Comparison of ENCODE assay signal across 20 cellular contexts in genomic region chr7:150566572-150566971, GRCh38. TPM values are rescaled to one million over a fixed set of nuclear protein-coding genes. Genes with fewer than 3 reads are reported as not detected.
A peak's percentile ranks its signal among the peaks of the same experiment; 100 is the strongest.
DNase-seq lines count a peak whose midpoint lies in the region; ATAC-seq and TF ChIP-seq lines count a peak whose summit lies in the region.
"Had no signal": no experiment of that assay in that cellular context is flagged by ENCODE, and none has a peak within 500 bp of the region (broad histone marks: within the 10 kb centered on the region; RNA-seq: fewer than 3 reads in every experiment).

No MANE protein-coding gene starts in this region.

- peaks cover 0 to 15% (median 0%) of the 10 kb centered on the region in 12 donors for H3K9me3 ChIP-seq in heart left ventricle
- peaks cover 0 to 6% (median 2%) of the 10 kb centered on the region in 5 donors for H3K9me3 ChIP-seq in subcutaneous abdominal adipose tissue (ENCODE audit: control insufficient read depth in 5 of 5, low read length in 5 of 5)
- H3K9me3 ChIP-seq: HAP-1, MG63, suprapubic skin had no signal

- H3K9ac ChIP-seq in subcutaneous abdominal adipose tissue (ENCODE audit: low read length in 5 of 5), result no peak overlapping the region

- no peak for ATAC-seq in heart left ventricle
- ATAC-seq in left ventricle myocardium superior, result no peak
- ATAC-seq in activated CD8-positive, alpha-beta T cell treated with anti-CD3 and anti-CD28 coated beads, Interleukin-2, amount 10 ng/mL, durations not matched to agents 7 days and 5 days, result no peak

- in situ Hi-C loops in GM13977 (cut with MboI; ENCODE audit: low pct_unique_long_range_greater_than_20kb, low sequenced_read_pairs, unreplicated experiment), result no loop called here

- intact Hi-C loops in heart left ventricle (cut with DNase I) (loop anchor here in 4 of 10 donors (2.0 to 10.0 kb wide), 6 partner anchors 44 to 148 kb away; partner anchors contain the start of genes GIMAP8 (in 2 of the 4) and GIMAP1 (in 1 of the 4)), left ventricle myocardium superior (cut with micrococcal nuclease) (no loop called here)

- peak overlapping the region; percentile 90 for H3K27ac Mint-ChIP-seq in activated CD8-positive, alpha-beta T cell treated with anti-CD3 and anti-CD28 coated beads, Interleukin-2, amount 10 ng/mL, durations not matched to agents 7 days and 5 days
- H3K27ac Mint-ChIP-seq in immature natural killer cell, result peak overlapping the region; percentile 88 to 98 (median 94)
- H3K27ac Mint-ChIP-seq: nephron had no signal

- H3K27ac ChIP-seq in heart left ventricle (peak overlapping the region in 11 of 12 donors; percentile 4 to 93 (median 84)), subcutaneous abdominal adipose tissue (ENCODE audit: low read depth, low read length) (peak overlapping the region; percentile 87)
- H3K27ac ChIP-seq: HL-60, suprapubic skin, VCaP had no signal

- peak overlapping the region; percentile 88 for H3K4me3 Mint-ChIP-seq in activated CD8-positive, alpha-beta T cell treated with anti-CD3 and anti-CD28 coated beads, Interleukin-2, amount 10 ng/mL, durations not matched to agents 7 days and 5 days
- H3K4me3 Mint-ChIP-seq in immature natural killer cell, result peak overlapping the region; percentile 96 to 99 (median 98)
- H3K4me3 Mint-ChIP-seq: nephron had no signal

- POLR2A ChIA-PET in activated CD8-positive, alpha-beta T cell treated with anti-CD3 and anti-CD28 coated beads, Interleukin-2, amount 10 ng/mL, durations not matched to agents 7 days and 5 days (lab: Charles Lee), result interaction anchor here (0.6 to 5.1 kb wide), 21 partner anchors 10 to 189 kb away, joined by 3 to 73 read pairs (median 6); partner anchors contain the start of genes GIMAP2, GIMAP5, GIMAP6 and GIMAP7

- CTCF ChIA-PET in activated CD8-positive, alpha-beta T cell treated with anti-CD3 and anti-CD28 coated beads, Interleukin-2, amount 10 ng/mL, durations not matched to agents 7 days and 5 days (lab: Charles Lee), result interaction anchor here (0.7 to 4.8 kb wide), 13 partner anchors 14 to 189 kb away, joined by 3 to 60 read pairs (median 4); partner anchors contain the start of genes GIMAP1, GIMAP5, GIMAP7 and GIMAP8

- H3K36me3 Mint-ChIP-seq in activated CD8-positive, alpha-beta T cell treated with anti-CD3 and anti-CD28 coated beads, Interleukin-2, amount 10 ng/mL, durations not matched to agents 7 days and 5 days (ENCODE audit: low read depth), result peaks cover 57% of the 10 kb centered on the region
- peaks cover 35 to 58% (median 45%) of the 10 kb centered on the region in 3 donors for H3K36me3 Mint-ChIP-seq in immature natural killer cell

- H3K36me3 ChIP-seq in heart left ventricle (peaks cover 0 to 18% (median 12%) of the 10 kb centered on the region in 9 donors), subcutaneous abdominal adipose tissue (ENCODE audit: control insufficient read depth in 5 of 5, insufficient read depth in 5 of 5, low read length in 5 of 5) (peaks cover 0 to 13% (median 7%) of the 10 kb centered on the region in 5 donors)
- H3K36me3 ChIP-seq: HAP-1, MG63, suprapubic skin had no signal

- H3K27me3 ChIP-seq in heart left ventricle, result no peaks in the 10 kb centered on the region
- H3K27me3 ChIP-seq in subcutaneous abdominal adipose tissue (ENCODE audit: control insufficient read depth in 5 of 5, insufficient read depth in 4 of 5, low read length in 5 of 5), result no peaks in the 10 kb centered on the region
- H3K27me3 ChIP-seq: MG63, suprapubic skin had no signal

- TF ChIP-seq CTCF in heart left ventricle (IDR thresholded peaks at IDR 0.05) (no peak), GM13977 (IDR thresholded peaks at IDR 0.05; ENCODE audit: extremely low read depth, insufficient read depth, missing control alignments) (no peak)

- DNase-seq in heart left ventricle (no peak), left ventricle myocardium superior (no peak), immature natural killer cell (no peak), hepatic stellate cell (ENCODE audit: low spot score) (no peak), GM13977 (ENCODE audit: low spot score) (no peak), A172 (ENCODE audit: low spot score) (no peak)
- no peak for DNase-seq in activated CD8-positive, alpha-beta T cell treated with anti-CD3 and anti-CD28 coated beads, Interleukin-2, amount 10 ng/mL, durations not matched to agents 7 days and 5 days
- DNase-seq: EL; IMR-90; MG63; NCI-H2081; NCI-H510A; stimulated activated CD4-positive, alpha-beta T cell treated with anti-CD3 and anti-CD28 coated beads, Interleukin-4, amount 100 ng/mL, for 24 hours had no signal

- TF ChIP-seq POLR2A in heart left ventricle (IDR thresholded peaks at IDR 0.05), result no peak

- peaks cover 59% of the 10 kb centered on the region for H3K4me1 Mint-ChIP-seq in activated CD8-positive, alpha-beta T cell treated with anti-CD3 and anti-CD28 coated beads, Interleukin-2, amount 10 ng/mL, durations not matched to agents 7 days and 5 days (ENCODE audit: low read depth)
- H3K4me1 Mint-ChIP-seq in immature natural killer cell, result peaks cover 78 to 92% of the 10 kb centered on the region in 2 donors

- H3K4me3 ChIP-seq in heart left ventricle (peak overlapping the region in 6 of 12 donors; percentile 58 to 82 (median 70)), subcutaneous abdominal adipose tissue (ENCODE audit: low read depth in 1 of 5, low read length in 5 of 5) (peak overlapping the region in 1 of 5 donors; percentile 88)
- H3K4me3 ChIP-seq: HAP-1, MG63 had no signal

- H3K9me3 Mint-ChIP-seq in activated CD8-positive, alpha-beta T cell treated with anti-CD3 and anti-CD28 coated beads, Interleukin-2, amount 10 ng/mL, durations not matched to agents 7 days and 5 days (ENCODE audit: insufficient read depth), result peaks cover 11% of the 10 kb centered on the region
- H3K9me3 Mint-ChIP-seq in immature natural killer cell, result peaks cover 9 to 66% (median 45%) of the 10 kb centered on the region in 6 donors
- H3K9me3 Mint-ChIP-seq: nephron had no signal

- H3K4me1 ChIP-seq in heart left ventricle (peaks cover 0 to 41% (median 8%) of the 10 kb centered on the region in 12 donors), subcutaneous abdominal adipose tissue (ENCODE audit: control insufficient read depth in 5 of 5, insufficient read depth in 5 of 5, low read length in 5 of 5) (peaks cover 0 to 26% (median 6%) of the 10 kb centered on the region in 5 donors)
- H3K4me1 ChIP-seq: HAP-1 had no signal

- WGBS in heart left ventricle, 4 donors, result 91 to 97% (median 93%) methylated on average over 1 of the region's 1 CpG

- H3K27me3 Mint-ChIP-seq in activated CD8-positive, alpha-beta T cell treated with anti-CD3 and anti-CD28 coated beads, Interleukin-2, amount 10 ng/mL, durations not matched to agents 7 days and 5 days (ENCODE audit: low read depth), result no peaks in the 10 kb centered on the region
- peaks cover 3 to 8% (median 5%) of the 10 kb centered on the region in 3 donors for H3K27me3 Mint-ChIP-seq in immature natural killer cell (ENCODE audit: low read depth in 3 of 3)

RNA-seq across cellular contexts. Expression of gene GIMAP4, which starts 0.6 kb away (rescaled TPM):
- 10 to 100 TPM; 25.1 to 80.2 (median 35.2) TPM for total RNA-seq in heart left ventricle
- 10 to 100 TPM; 32.8 to 35.5 TPM for polyA plus RNA-seq in heart left ventricle
- total RNA-seq in left ventricle myocardium superior, result 40.2 TPM
- 100 to 1,000 TPM; 174 to 186 TPM for total RNA-seq in activated CD8-positive, alpha-beta T cell treated with anti-CD3 and anti-CD28 coated beads, Interleukin-2, amount 10 ng/mL, durations not matched to agents 7 days and 5 days
- polyA plus RNA-seq in immature natural killer cell, result 100 to 1,000 TPM; 158 to 420 (median 392) TPM
- not detected in 2 replicates for total RNA-seq in A172 (2014; rRNA removed; shearing (Covaris generic))
- total RNA-seq: bronchial epithelial cell, IMR-90 had no signal
- polyA plus RNA-seq: IMR-90 had no signal

RNA-seq across cellular contexts. Expression of gene GIMAP7, which starts 51.9 kb away (rescaled TPM):
- total RNA-seq in heart left ventricle (10 to 100 TPM; 14.4 to 46.8 (median 18.9) TPM), left ventricle myocardium superior (24.1 TPM)
- polyA plus RNA-seq in heart left ventricle (10 to 100 TPM; 34.6 to 48.0 TPM), immature natural killer cell (100 to 1,000 TPM; 285 to 709 (median 555) TPM)
- total RNA-seq in activated CD8-positive, alpha-beta T cell treated with anti-CD3 and anti-CD28 coated beads, Interleukin-2, amount 10 ng/mL, durations not matched to agents 7 days and 5 days, result 100 to 1,000 TPM; 134 TPM
- total RNA-seq in A172 (2014; rRNA removed; shearing (Covaris generic)), result not detected in 2 replicates
- total RNA-seq: bronchial epithelial cell, IMR-90 had no signal
- polyA plus RNA-seq: IMR-90 had no signal

Comparison
In these comparisons a context has a peak if more than half of its experiments do, and no peak if none do; other contexts are left out.
1. RNA of gene GIMAP4, which starts 0.6 kb away (total RNA-seq): 174 to 186 TPM in activated CD8-positive, alpha-beta T cell treated with anti-CD3 and anti-CD28 coated beads, Interleukin-2, amount 10 ng/mL, durations not matched to agents 7 days and 5 days, 40.2 TPM in left ventricle myocardium superior (single experiment) and 25.1 to 80.2 TPM in heart left ventricle; not detected in A172; every median in the first group is over 10 times any median in the second.
2. RNA of gene GIMAP7, which starts 51.9 kb away (total RNA-seq): 134 TPM in activated CD8-positive, alpha-beta T cell treated with anti-CD3 and anti-CD28 coated beads, Interleukin-2, amount 10 ng/mL, durations not matched to agents 7 days and 5 days, 24.1 TPM in left ventricle myocardium superior (single experiment) and 14.4 to 46.8 TPM in heart left ventricle; not detected in A172; every median in the first group is over 10 times any median in the second.